18 cellular contexts compared by ENCODE assay signal in the genomic region with DNA sequence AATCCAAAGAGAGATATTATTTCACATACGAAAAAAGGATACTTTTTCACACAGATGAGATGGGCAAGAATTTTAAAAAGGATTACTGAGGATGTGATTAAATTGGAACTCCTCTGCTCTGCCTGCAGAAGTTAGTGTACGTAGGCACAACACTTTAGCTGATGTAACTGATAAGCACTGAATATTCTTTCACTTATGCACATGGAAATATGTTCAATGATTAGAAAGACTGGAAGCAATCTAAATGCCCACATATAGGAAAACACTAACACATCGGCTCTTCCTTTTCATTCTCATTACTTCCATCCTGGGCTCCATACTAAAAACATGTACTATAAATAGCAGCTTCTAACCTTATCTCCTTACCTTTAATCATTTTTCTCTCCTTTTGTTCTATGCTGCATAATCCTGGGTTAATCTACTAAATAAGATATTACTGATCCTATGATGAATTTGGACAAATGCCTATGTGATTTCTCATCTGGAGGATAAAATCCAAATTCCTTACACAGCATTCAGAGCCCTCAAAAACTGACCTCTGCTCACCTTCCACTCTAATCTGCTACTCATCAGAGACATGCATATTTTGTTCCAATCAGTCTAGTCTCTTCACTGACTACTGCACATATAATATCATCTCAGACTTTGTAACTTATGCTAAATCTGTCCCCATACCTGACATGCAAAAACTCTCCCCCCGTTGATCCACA.
DNase-seq lines count a peak whose midpoint lies in the region; ATAC-seq, FAIRE-seq and TF ChIP-seq lines count a peak whose summit lies in the region.
"Had no signal": no experiment of that assay in that cellular context is flagged by ENCODE, and none has a peak within 500 bp of the region (broad histone marks: within the 10 kb centered on the region; RNA-seq: fewer than 3 reads in every experiment).

No MANE protein-coding gene starts in this region.

- POLR2A ChIA-PET in A549 (lab: Yijun Ruan, JAX) = no interaction called here

- TF ChIP-seq EP300 in A549 (IDR thresholded peaks at IDR 0.05) = no peak

- TF ChIP-seq POLR2A in A549 (IDR thresholded peaks at IDR 0.05; ENCODE audit: low read length) = no peak

- 36% methylated on average over 4 of the region's 4 CpGs for WGBS in A549 (ENCODE audit: missing lambda C conversion rate)

- no peaks in the 10 kb centered on the region for H4K20me1 ChIP-seq in astrocyte (ENCODE audit: insufficient read depth, low read length)

- no peak for TF ChIP-seq RAD21 in A549 (conservative IDR thresholded peaks at IDR 0.05 in 1 of 2, IDR thresholded peaks at IDR 0.05 in 1 of 2)

- H3K9me3 ChIP-seq in A549 (no peaks in the 10 kb centered on the region), astrocyte (ENCODE audit: insufficient read depth, low read depth, low read length) (no peaks in the 10 kb centered on the region)
- H3K9me3 ChIP-seq: heart right ventricle, left ventricle myocardium inferior, stomach had no signal

- no peaks in the 10 kb centered on the region for H3K9me3 Mint-ChIP-seq in astrocyte (ENCODE audit: unreplicated experiment)
- no peaks in the 10 kb centered on the region for H3K9me3 Mint-ChIP-seq in activated CD8-positive, alpha-beta memory T cell treated with anti-CD3 and anti-CD28 coated beads, Interleukin-2, amount 10 ng/mL, durations not matched to agents 7 days and 5 days (ENCODE audit: low read depth)

- H3K4me1 ChIP-seq in A549 (peaks cover 59% of the 10 kb centered on the region), astrocyte (ENCODE audit: insufficient read depth, low read length) (peaks cover 58% of the 10 kb centered on the region)

- peak in 1 of 2 experiments; percentile 2 for DNase-seq in A549 (ENCODE audit: low read depth in 1 of 2, low spot score in 1 of 2)
- DNase-seq in HT1080 (ENCODE audit: low read depth) = peak; percentile 61
- peak; percentile 81 for DNase-seq in astrocyte (ENCODE audit: low read depth)
- DNase-seq in kidney tubule cell (ENCODE audit: low spot score) = peak; percentile 71
- no peak for DNase-seq in ureter (ENCODE audit: low spot score)
- no peak for DNase-seq in activated CD8-positive, alpha-beta memory T cell treated with anti-CD3 and anti-CD28 coated beads, Interleukin-2, amount 10 ng/mL, durations not matched to agents 7 days and 5 days
- DNase-seq in H4 (ENCODE audit: low spot score) = no peak
- DNase-seq: anterior cingulate cortex; effector memory CD8-positive, alpha-beta T cell; heart right ventricle; KG1; left ventricle myocardium inferior; natural killer cell; NCI-H1436; NCI-H510A treated with DMSO at 0.1 percent for 48 hours; stomach had no signal

- H3K4me3 ChIP-seq in A549 (peak overlapping the region; percentile 19; the same call in 1 of the 3 replicates), astrocyte (ENCODE audit: insufficient read depth, low read depth, low read length) (peak overlapping the region; percentile 43)
- H3K4me3 ChIP-seq: heart right ventricle, left ventricle myocardium inferior, stomach had no signal

- CTCF ChIA-PET in A549 (lab: Yijun Ruan, JAX) = no interaction called here
- CTCF ChIA-PET in activated CD8-positive, alpha-beta memory T cell treated with anti-CD3 and anti-CD28 coated beads, Interleukin-2, amount 10 ng/mL, durations not matched to agents 7 days and 5 days (lab: Charles Lee) = no interaction called here

- H3K27ac ChIP-seq in A549 (peak overlapping the region; percentile 63 to 84), astrocyte (ENCODE audit: low read depth, low read length) (peak overlapping the region; percentile 99)
- H3K27ac ChIP-seq: left ventricle myocardium inferior, stomach had no signal

- H3K27ac Mint-ChIP-seq in astrocyte (ENCODE audit: unreplicated experiment) = peak overlapping the region; percentile 96
- H3K27ac Mint-ChIP-seq in activated CD8-positive, alpha-beta memory T cell treated with anti-CD3 and anti-CD28 coated beads, Interleukin-2, amount 10 ng/mL, durations not matched to agents 7 days and 5 days = no peak overlapping the region
- H3K27ac Mint-ChIP-seq: effector memory CD8-positive, alpha-beta T cell; natural killer cell had no signal

- ATAC-seq in A549 (peak; percentile 23 to 62; a peak in 5 of 6 replicates), HG02763 (IDR thresholded peaks at IDR 0.05; ENCODE audit: unreplicated experiment) (no peak)
- ATAC-seq in activated CD8-positive, alpha-beta memory T cell treated with anti-CD3 and anti-CD28 coated beads, Interleukin-2, amount 10 ng/mL, durations not matched to agents 7 days and 5 days = no peak
- ATAC-seq: effector memory CD8-positive, alpha-beta T cell; natural killer cell; sciatic nerve had no signal

- H3K27me3 Mint-ChIP-seq in astrocyte (ENCODE audit: low read depth, unreplicated experiment) = no peaks in the 10 kb centered on the region
- H3K27me3 Mint-ChIP-seq in activated CD8-positive, alpha-beta memory T cell treated with anti-CD3 and anti-CD28 coated beads, Interleukin-2, amount 10 ng/mL, durations not matched to agents 7 days and 5 days = no peaks in the 10 kb centered on the region
- H3K27me3 Mint-ChIP-seq: effector memory CD8-positive, alpha-beta T cell had no signal

- H3K4me3 Mint-ChIP-seq in astrocyte (ENCODE audit: unreplicated experiment) = peak overlapping the region; percentile 31
- H3K4me3 Mint-ChIP-seq in activated CD8-positive, alpha-beta memory T cell treated with anti-CD3 and anti-CD28 coated beads, Interleukin-2, amount 10 ng/mL, durations not matched to agents 7 days and 5 days = no peak overlapping the region
- H3K4me3 Mint-ChIP-seq: effector memory CD8-positive, alpha-beta T cell; natural killer cell had no signal

- no peaks in the 10 kb centered on the region for H3K27me3 ChIP-seq in astrocyte (ENCODE audit: insufficient read depth, low read length)
- H3K27me3 ChIP-seq: heart right ventricle, stomach had no signal

- peaks cover 5% of the 10 kb centered on the region for H3K36me3 Mint-ChIP-seq in astrocyte (ENCODE audit: low read depth, unreplicated experiment)
- H3K36me3 Mint-ChIP-seq in activated CD8-positive, alpha-beta memory T cell treated with anti-CD3 and anti-CD28 coated beads, Interleukin-2, amount 10 ng/mL, durations not matched to agents 7 days and 5 days = no peaks in the 10 kb centered on the region
- H3K36me3 Mint-ChIP-seq: natural killer cell had no signal

- FAIRE-seq in A549 (lab: Jason Lieb, UNC) (no peak), astrocyte (lab: Jason Lieb, UNC) (peak; percentile 72)

- H3K36me3 ChIP-seq in astrocyte (ENCODE audit: insufficient read depth, low read length) = no peaks in the 10 kb centered on the region
- H3K36me3 ChIP-seq: heart right ventricle, left ventricle myocardium inferior, stomach had no signal

- H3K4me2 ChIP-seq in A549 = peak overlapping the region; percentile 67
- H3K4me2 ChIP-seq in astrocyte (ENCODE audit: low read length) = peak overlapping the region; percentile 83

- TF ChIP-seq CTCF in A549 (IDR thresholded peaks at IDR 0.05) (no peak), astrocyte (IDR thresholded peaks at IDR 0.05; ENCODE audit: insufficient read depth, low read depth, low read length) (no peak)

- peak overlapping the region; percentile 15 for H2AFZ ChIP-seq in astrocyte (ENCODE audit: low read depth, low read length)

- peaks cover 20% of the 10 kb centered on the region for H3K79me2 ChIP-seq in astrocyte (ENCODE audit: insufficient read depth, low read length)

- peak overlapping the region; percentile 88 for H3K9ac ChIP-seq in astrocyte (ENCODE audit: low read length)

- peaks cover 69% of the 10 kb centered on the region for H3K4me1 Mint-ChIP-seq in astrocyte (ENCODE audit: low read depth, unreplicated experiment)
- no peaks in the 10 kb centered on the region for H3K4me1 Mint-ChIP-seq in activated CD8-positive, alpha-beta memory T cell treated with anti-CD3 and anti-CD28 coated beads, Interleukin-2, amount 10 ng/mL, durations not matched to agents 7 days and 5 days
- H3K4me1 Mint-ChIP-seq: natural killer cell had no signal

TF ChIP-seq in A549, 52 proteins besides CTCF, POLR2A, EP300 and RAD21:
- TF ChIP-seq FOSB (CRISPR knock-in tag; IDR thresholded peaks at IDR 0.05) (no peak), SMC3 (IDR thresholded peaks at IDR 0.05) (no peak), MAFK (IDR thresholded peaks at IDR 0.05; ENCODE audit: partially characterized antibody) (no peak), CHD2 (IDR thresholded peaks at IDR 0.05; ENCODE audit: low read length, partially characterized antibody) (no peak), RARB (CRISPR knock-in tag; IDR thresholded peaks at IDR 0.05) (no peak), HEYL (CRISPR knock-in tag; IDR thresholded peaks at IDR 0.05) (no peak), MYC (IDR thresholded peaks at IDR 0.05; ENCODE audit: borderline replicate concordance, low read length) (no peak), CBX2 (IDR thresholded peaks at IDR 0.05; ENCODE audit: borderline replicate concordance, low read depth) (no peak), HDAC2 (IDR thresholded peaks at IDR 0.05) (no peak), JUN (IDR thresholded peaks at IDR 0.05) (no peak), NR3C1 (IDR thresholded peaks at IDR 0.05) (no peak), FOSL2 (IDR thresholded peaks at IDR 0.05) (no peak), FOSL2 (CRISPR knock-in tag; IDR thresholded peaks at IDR 0.05) (no peak), GATA3 (IDR thresholded peaks at IDR 0.05; ENCODE audit: borderline replicate concordance) (no peak)
- TF ChIP-seq, protein P1, sequence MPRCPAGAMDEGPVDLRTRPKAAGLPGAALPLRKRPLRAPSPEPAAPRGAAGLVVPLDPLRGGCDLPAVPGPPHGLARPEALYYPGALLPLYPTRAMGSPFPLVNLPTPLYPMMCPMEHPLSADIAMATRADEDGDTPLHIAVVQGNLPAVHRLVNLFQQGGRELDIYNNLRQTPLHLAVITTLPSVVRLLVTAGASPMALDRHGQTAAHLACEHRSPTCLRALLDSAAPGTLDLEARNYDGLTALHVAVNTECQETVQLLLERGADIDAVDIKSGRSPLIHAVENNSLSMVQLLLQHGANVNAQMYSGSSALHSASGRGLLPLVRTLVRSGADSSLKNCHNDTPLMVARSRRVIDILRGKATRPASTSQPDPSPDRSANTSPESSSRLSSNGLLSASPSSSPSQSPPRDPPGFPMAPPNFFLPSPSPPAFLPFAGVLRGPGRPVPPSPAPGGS (IDR thresholded peaks at IDR 0.05) = no peak

Comparison
In these comparisons a context has a peak if more than half of its experiments do, and no peak if none do; other contexts are left out.
1. ATAC-seq: peak in A549 (2 of 2); none in HG02763 (single experiment) and activated CD8-positive, alpha-beta memory T cell treated with anti-CD3 and anti-CD28 coated beads, Interleukin-2, amount 10 ng/mL, durations not matched to agents 7 days and 5 days (single experiment).
2. DNase-seq: peak in HT1080 (single experiment), astrocyte (single experiment) and kidney tubule cell (single experiment); none in ureter (single experiment), activated CD8-positive, alpha-beta memory T cell treated with anti-CD3 and anti-CD28 coated beads, Interleukin-2, amount 10 ng/mL, durations not matched to agents 7 days and 5 days (single experiment) and H4 (single experiment).